8 cellular contexts compared by ENCODE assay signal in the genomic region with DNA sequence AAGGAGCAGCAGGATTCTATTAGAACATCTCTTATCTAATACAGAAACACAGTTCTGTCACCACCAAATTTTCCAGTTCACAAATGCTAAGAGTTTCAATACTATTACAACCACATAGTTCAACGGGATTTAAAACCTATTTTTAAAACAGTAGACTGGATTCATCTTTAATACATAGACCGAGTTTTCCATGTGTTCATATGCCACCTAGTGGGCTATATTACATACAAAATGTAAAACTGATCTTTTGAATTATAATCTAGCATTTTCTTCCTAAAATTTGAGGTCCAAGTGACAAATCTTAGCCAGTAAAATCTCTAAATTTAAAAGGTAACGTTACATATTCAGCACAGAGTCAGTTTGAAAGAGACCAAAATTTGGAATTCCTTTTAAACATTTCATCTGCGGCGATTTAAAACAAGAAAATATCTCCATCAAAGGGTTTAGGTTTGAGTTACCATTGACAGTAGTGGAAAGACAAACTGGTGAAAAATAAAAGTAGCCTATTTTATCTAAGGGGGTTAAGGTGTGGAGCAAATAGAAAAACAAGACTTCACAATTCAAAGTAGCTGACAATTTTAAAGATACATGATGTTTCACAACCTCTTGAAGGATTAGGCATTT.
DNase-seq lines count a peak whose midpoint lies in the region; TF ChIP-seq lines count a peak whose summit lies in the region.

No MANE protein-coding gene starts in this region.

- CTCF ChIA-PET in PC-9 (lab: Charles Lee): no interaction called here

- intact Hi-C loops in PC-9 (cut with micrococcal nuclease; ENCODE audit: unreplicated experiment): loop anchor here (2.0 kb wide), 1 partner anchor 509 kb away; no protein-coding TSS in a partner anchor

- TF ChIP-seq CTCF in PC-9 (conservative IDR thresholded peaks at IDR 0.05) (peak; percentile 63), fibroblast of the aortic adventitia (IDR thresholded peaks at IDR 0.05; ENCODE audit: insufficient read depth, low read length) (peak; percentile 17), suprapubic skin (IDR thresholded peaks at IDR 0.05) (peak; percentile 8 to 25), BE2C (IDR thresholded peaks at IDR 0.05; ENCODE audit: low read depth, low read length) (no peak)

- H3K27me3 ChIP-seq in PC-9 (ENCODE audit: insufficient read depth, low read depth) (no peaks in the 10 kb centered on the region), suprapubic skin (no peaks in the 10 kb centered on the region), BE2C (no peaks in the 10 kb centered on the region)

- no peak for TF ChIP-seq EP300 in suprapubic skin (IDR thresholded peaks at IDR 0.05)

- 47% methylated on average over 5 of the region's 5 CpGs for WGBS in suprapubic skin

- POLR2A ChIA-PET in PC-9 (lab: Charles Lee; ENCODE audit: unreplicated experiment): no interaction called here

- H3K4me1 ChIP-seq in PC-9 (replicated peaks; ENCODE audit: insufficient read depth) (no peaks in the 10 kb centered on the region), suprapubic skin (no peaks in the 10 kb centered on the region), BE2C (no peaks in the 10 kb centered on the region)

- no peaks in the 10 kb centered on the region for H3F3A ChIP-seq in PC-9 (ENCODE audit: insufficient read depth, low read depth)

- no peak overlapping the region for H2AFZ ChIP-seq in PC-9

- no peaks in the 10 kb centered on the region for H3K36me3 ChIP-seq in PC-9 (ENCODE audit: low read depth)
- no peaks in the 10 kb centered on the region for H3K36me3 ChIP-seq in suprapubic skin
- H3K36me3 ChIP-seq in BE2C: no peaks in the 10 kb centered on the region

- H3K4me2 ChIP-seq in PC-9: no peak overlapping the region

- DNase-seq in NCI-H82 (lab: John Stamatoyannopoulos, UW) (peak; percentile 5), NCI-H82 treated with DMSO at 0.1 percent for 48 hours (lab: John Stamatoyannopoulos, UW; ENCODE audit: unreplicated experiment) (no peak), PC-9 (no peak), fibroblast of the aortic adventitia (ENCODE audit: low read depth) (peak; percentile 4), suprapubic skin (ENCODE audit: low spot score in 2 of 2) (no peak), nucleus accumbens (lab: John Stamatoyannopoulos, UW) (no peak), BE2C (no peak)
- no peak for DNase-seq in activated CD4-positive, CD25-positive, alpha-beta regulatory T cell (lab: John Stamatoyannopoulos, UW)

- H3K9me3 ChIP-seq in PC-9 (ENCODE audit: insufficient read depth, low read depth) (no peaks in the 10 kb centered on the region), suprapubic skin (no peaks in the 10 kb centered on the region), BE2C (no peaks in the 10 kb centered on the region)

- H4K20me1 ChIP-seq in PC-9 (ENCODE audit: insufficient read depth): no peaks in the 10 kb centered on the region

- no peaks in the 10 kb centered on the region for H3K9me2 ChIP-seq in PC-9 (ENCODE audit: insufficient read depth)

- no peak for TF ChIP-seq POLR2A in suprapubic skin (IDR thresholded peaks at IDR 0.05)

- no peaks in the 10 kb centered on the region for H3K79me2 ChIP-seq in PC-9 (ENCODE audit: low read depth)

- no TSS peak for BruUV-seq in PC-9 (replicated peaks; lab: Mats Ljungman, UMichigan)

- H3K4me3 ChIP-seq in PC-9: no peak overlapping the region
- H3K4me3 ChIP-seq in fibroblast of the aortic adventitia (ENCODE audit: low read depth, low read length): no peak overlapping the region
- no peak overlapping the region for H3K4me3 ChIP-seq in suprapubic skin
- no peak overlapping the region for H3K4me3 ChIP-seq in BE2C (ENCODE audit: low read depth, low read length)

- H3K27ac ChIP-seq in PC-9 (no peak overlapping the region), suprapubic skin (no peak overlapping the region)

Comparison
In these comparisons a context has a peak if more than half of its experiments do, and no peak if none do; other contexts are left out.
1. DNase-seq: peak in NCI-H82 (single experiment) and fibroblast of the aortic adventitia (single experiment); none in NCI-H82 treated with DMSO at 0.1 percent for 48 hours (single experiment), PC-9 (0 of 2), suprapubic skin (0 of 2), nucleus accumbens (0 of 56), BE2C (single experiment) and activated CD4-positive, CD25-positive, alpha-beta regulatory T cell (0 of 4).